In genomic region chr4:177047070-177047850, GRCh38 we compare ENCODE assay signal across 8 cellular contexts.
A peak's percentile ranks its signal among the peaks of the same experiment; 100 is the strongest.
DNase-seq lines count a peak whose midpoint lies in the region; ATAC-seq and TF ChIP-seq lines count a peak whose summit lies in the region.

No MANE protein-coding gene starts in this region.

- peak; percentile 76 to 77 for TF ChIP-seq CTCF in Caco-2 (IDR thresholded peaks at IDR 0.05; ENCODE audit: insufficient read depth in 1 of 2, low read depth in 1 of 2, low read length in 1 of 2, severe bottlenecking in 1 of 2, unreplicated experiment in 1 of 2)
- TF ChIP-seq CTCF in fibroblast of mammary gland (conservative IDR thresholded peaks at IDR 0.05; ENCODE audit: control insufficient read depth, insufficient read depth, low read depth, low read length), result peak; percentile 95
- peak; percentile 86 for TF ChIP-seq CTCF in upper lobe of right lung (IDR thresholded peaks at IDR 0.05)

- POLR2A ChIA-PET in Caco-2 (lab: Charles Lee), result no interaction called here

- H3K36me3 Mint-ChIP-seq in Caco-2 (ENCODE audit: insufficient read depth, unreplicated experiment), result no peaks in the 10 kb centered on the region

- ATAC-seq in GM19324 (IDR thresholded peaks at IDR 0.05; ENCODE audit: low FRiP score, unreplicated experiment), result peak; percentile 78
- ATAC-seq in HG03280 (IDR thresholded peaks at IDR 0.05; ENCODE audit: unreplicated experiment), result peak; percentile 86
- ATAC-seq in upper lobe of right lung, result peak; percentile 92

- H3K4me1 ChIP-seq in Caco-2 (no peaks in the 10 kb centered on the region), upper lobe of right lung (peaks cover 8% of the 10 kb centered on the region)

- DNase-seq in Caco-2 (peak; percentile 50 to 69), NCI-H748 treated with DMSO at 0.1 percent for 48 hours (lab: John Stamatoyannopoulos, UW) (peak; percentile 37), fibroblast of mammary gland (ENCODE audit: low read depth) (peak; percentile 85), non-pigmented ciliary epithelial cell (ENCODE audit: low read depth) (peak; percentile 50), upper lobe of right lung (peak; percentile 67)
- DNase-seq in activated CD8-positive, alpha-beta memory T cell treated with anti-CD3 and anti-CD28 coated beads, Interleukin-2, amount 50 U/mL, for 48 hours, result peak; percentile 69

- CTCF ChIA-PET in Caco-2 (lab: Charles Lee), result interaction anchor here (0.5 to 1.3 kb wide), 10 partner anchors 10 to 669 kb away, joined by 3 to 13 read pairs (median 5); no protein-coding TSS in a partner anchor

- peaks cover 7% of the 10 kb centered on the region for H3K4me1 Mint-ChIP-seq in Caco-2 (ENCODE audit: low read depth, unreplicated experiment)

- no peak overlapping the region for H3K4me3 ChIP-seq in Caco-2 (ENCODE audit: low read depth, low read length)
- H3K4me3 ChIP-seq in fibroblast of mammary gland (ENCODE audit: control insufficient read depth, low read depth, low read length), result no peak overlapping the region
- H3K4me3 ChIP-seq in upper lobe of right lung, result no peak overlapping the region

- H3K9me3 Mint-ChIP-seq in Caco-2 (ENCODE audit: unreplicated experiment), result no peaks in the 10 kb centered on the region

- peaks cover 7% of the 10 kb centered on the region for H3K27me3 Mint-ChIP-seq in Caco-2 (ENCODE audit: insufficient read depth, unreplicated experiment)

- no TSS peak for BruUV-seq in Caco-2 (replicated peaks; lab: Mats Ljungman, UMichigan)

- H3K9me3 ChIP-seq in Caco-2, result no peaks in the 10 kb centered on the region
- H3K9me3 ChIP-seq in upper lobe of right lung, result no peaks in the 10 kb centered on the region

- H3K27me3 ChIP-seq in Caco-2 (replicated peaks; ENCODE audit: control insufficient read depth, insufficient read depth, low read length) (no peaks in the 10 kb centered on the region), upper lobe of right lung (no peaks in the 10 kb centered on the region)

- intact Hi-C loops in Caco-2 (cut with micrococcal nuclease; ENCODE audit: unreplicated experiment), result loop anchor here (1.0 to 2.0 kb wide), 4 partner anchors 82 to 670 kb away; no protein-coding TSS in a partner anchor
- intact Hi-C loops in upper lobe of right lung (cut with DNase I), result loop anchor here (5.0 to 10.0 kb wide), 2 partner anchors 240 to 662 kb away; no protein-coding TSS in a partner anchor

- H3K36me3 ChIP-seq in Caco-2 (ENCODE audit: control insufficient read depth, insufficient read depth, low read length), result no peaks in the 10 kb centered on the region
- H3K36me3 ChIP-seq in upper lobe of right lung, result no peaks in the 10 kb centered on the region

- no peak overlapping the region for H3K4me3 Mint-ChIP-seq in Caco-2 (ENCODE audit: unreplicated experiment)

- no peak overlapping the region for H3K27ac Mint-ChIP-seq in Caco-2 (ENCODE audit: unreplicated experiment)

- no peak overlapping the region for H3K27ac ChIP-seq in upper lobe of right lung
